In genomic region chr6:113433506-113433991, GRCh38 we compare ENCODE assay signal across 1 cellular context.
TF ChIP-seq lines count a peak whose summit lies in the region.

No MANE protein-coding gene starts in this region.

TF ChIP-seq in GM23338, 12 proteins besides CTCF, POLR2A, EP300 and RAD21 (continued from another document):
- TF ChIP-seq REST (IDR thresholded peaks at IDR 0.05; ENCODE audit: unreplicated experiment) (no peak), NANOG (IDR thresholded peaks at IDR 0.05; ENCODE audit: borderline replicate concordance) (no peak), ZNF331 (CRISPR knock-in tag; IDR thresholded peaks at IDR 0.05; ENCODE audit: low read depth) (no peak)
